In the genomic region with DNA sequence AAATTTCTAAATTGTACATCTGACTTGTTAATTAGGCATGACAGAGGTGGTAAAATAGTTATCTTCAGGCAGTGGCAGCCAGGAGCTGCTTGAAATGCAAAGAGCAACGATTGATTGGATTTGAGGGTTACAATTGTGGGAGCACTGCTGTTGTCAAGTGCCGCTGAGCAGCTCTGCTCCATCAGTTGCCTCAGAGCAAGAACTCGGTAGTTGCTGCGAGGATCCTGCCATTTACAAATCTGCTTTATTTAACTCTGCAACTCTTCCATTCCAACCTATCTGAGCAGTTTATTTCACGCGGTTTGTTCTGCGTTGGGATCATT, we compare ENCODE assay signal across 8 cellular contexts. TPM values are rescaled to one million over a fixed set of nuclear protein-coding genes. Genes with fewer than 3 reads are reported as not detected.
DNase-seq lines count a peak whose midpoint lies in the region; ATAC-seq and TF ChIP-seq lines count a peak whose summit lies in the region.

No MANE protein-coding gene starts in this region.

- peak overlapping the region; percentile 3 for H3K27ac ChIP-seq in GM23248
- H3K27ac ChIP-seq in ovary = no peak overlapping the region

- DNase-seq in GM23248 (peak; percentile 62), NCI-H774 (lab: John Stamatoyannopoulos, UW) (peak; percentile 29), fibroblast of peridontal ligament (ENCODE audit: extremely low read depth) (peak; percentile 48), ovary (no peak), islet precursor cell (no peak)
- DNase-seq in activated CD8-positive, alpha-beta memory T cell treated with anti-CD3 and anti-CD28 coated beads, Interleukin-2, amount 50 U/mL, for 48 hours = no peak
- DNase-seq in activated naive CD4-positive, alpha-beta T cell treated with anti-CD3 and anti-CD28 coated beads, Interleukin-2, amount 50 U/mL, for 72 hours (ENCODE audit: low spot score in 2 of 2) = no peak

- H3K9me2 ChIP-seq in GM23248 (ENCODE audit: insufficient read depth) = no peaks in the 10 kb centered on the region

- no peaks in the 10 kb centered on the region for H3F3A ChIP-seq in GM23248 (ENCODE audit: insufficient read depth)

- 4 to 11% methylated on average over 7 of the region's 7 CpGs for WGBS in GM23248 (ENCODE audit: low coverage in 1 of 2, low lambda C conversion rate in 2 of 2, missing lambda C conversion rate in 2 of 2), 2 experiments
- WGBS in ovary, 3 donors = 36 to 49% (median 46%) methylated on average over 7 of the region's 7 CpGs

- peak overlapping the region; percentile 58 for H2AFZ ChIP-seq in GM23248

- no peak for TF ChIP-seq POLR2A in ovary (IDR thresholded peaks at IDR 0.05)

- intact Hi-C loops in ovary (cut with DNase I) = no loop called here

- peak overlapping the region; percentile 94 for H3K4me2 ChIP-seq in GM23248 (ENCODE audit: unreplicated experiment)

- TF ChIP-seq EP300 in ovary (IDR thresholded peaks at IDR 0.05) = no peak

- H3K9ac ChIP-seq in GM23248 = peak overlapping the region; percentile 71

- no peak for TF ChIP-seq CTCF in ovary (IDR thresholded peaks at IDR 0.05)

- H3K27me3 ChIP-seq in GM23248 (replicated peaks; ENCODE audit: insufficient read depth) = no peaks in the 10 kb centered on the region
- H3K27me3 ChIP-seq in ovary = no peaks in the 10 kb centered on the region

- H3K4me3 ChIP-seq in GM23248 (peak overlapping the region; percentile 72), ovary (peak overlapping the region; percentile 7)

- ATAC-seq in GM21737 (IDR thresholded peaks at IDR 0.05; ENCODE audit: unreplicated experiment) = no peak
- no peak for ATAC-seq in activated naive CD4-positive, alpha-beta T cell treated with anti-CD3 and anti-CD28 coated beads, Interleukin-2, amount 50 U/mL, for 72 hours

- H4K20me1 ChIP-seq in GM23248 (ENCODE audit: insufficient read depth) = 0 out of 2 replicates have a peak, but pooled peaks cover 5% of the 10 kb centered on the region

- H3K4me1 ChIP-seq in GM23248 (ENCODE audit: insufficient read depth) = peaks cover 19% of the 10 kb centered on the region
- peaks cover 3% of the 10 kb centered on the region for H3K4me1 ChIP-seq in ovary (ENCODE audit: insufficient read depth)

- no peaks in the 10 kb centered on the region for H3K36me3 Mint-ChIP-seq in activated naive CD4-positive, alpha-beta T cell treated with anti-CD3 and anti-CD28 coated beads, Interleukin-2, amount 50 U/mL, for 72 hours

- H3K36me3 ChIP-seq in GM23248 (ENCODE audit: low read depth) (no peaks in the 10 kb centered on the region), ovary (no peaks in the 10 kb centered on the region)

- no peaks in the 10 kb centered on the region for H3K9me3 ChIP-seq in GM23248 (ENCODE audit: low read depth)
- no peaks in the 10 kb centered on the region for H3K9me3 ChIP-seq in ovary

- H3K79me2 ChIP-seq in GM23248 (ENCODE audit: insufficient read depth) = peaks cover 100% of the 10 kb centered on the region

- in situ Hi-C loops in GM23248 (cut with MboI) = no loop called here

- no peaks in the 10 kb centered on the region for H3K9me3 Mint-ChIP-seq in activated naive CD4-positive, alpha-beta T cell treated with anti-CD3 and anti-CD28 coated beads, Interleukin-2, amount 50 U/mL, for 72 hours

- H3K27ac Mint-ChIP-seq in activated naive CD4-positive, alpha-beta T cell treated with anti-CD3 and anti-CD28 coated beads, Interleukin-2, amount 50 U/mL, for 72 hours = no peak overlapping the region

RNA-seq across cellular contexts. Expression of a gene that starts 12.6 kb away (rescaled TPM):
- total RNA-seq in GM23248 (2014; rRNA removed; shearing (Covaris generic)) = 27.4 and 30.9 TPM in 2 replicates
- polyA plus RNA-seq in GM23248 (2016; fragmentation: Nextera tagmentation; extraction: Ambion mirVana) = 13.4 and 14.5 TPM in 2 replicates
- total RNA-seq in ovary = 100 to 1,000 TPM in 5 of 7 donors, 10 to 100 TPM in 2; 81.5 to 199 (median 149) TPM
- 10 to 100 TPM; 52.6 to 72.8 TPM for polyA plus RNA-seq in ovary
- 10 to 100 TPM; 16.9 to 17.6 TPM for total RNA-seq in activated naive CD4-positive, alpha-beta T cell treated with anti-CD3 and anti-CD28 coated beads, Interleukin-2, amount 50 U/mL, for 72 hours

RNA-seq across cellular contexts. Expression of a gene that starts 52.8 kb away (rescaled TPM):
- total RNA-seq in GM23248 (2014; rRNA removed; shearing (Covaris generic)) = 74.5 and 75.1 TPM in 2 replicates
- polyA plus RNA-seq in GM23248 (2016; fragmentation: Nextera tagmentation; extraction: Ambion mirVana) = 65.5 and 68.5 TPM in 2 replicates
- total RNA-seq in ovary = 10 to 100 TPM; 43.3 to 77.2 (median 50.2) TPM
- polyA plus RNA-seq in ovary = 10 to 100 TPM; 45.9 to 86.5 TPM
- 10 to 100 TPM; 53.8 to 72.1 TPM for total RNA-seq in activated naive CD4-positive, alpha-beta T cell treated with anti-CD3 and anti-CD28 coated beads, Interleukin-2, amount 50 U/mL, for 72 hours

Comparison
In these comparisons a context has a peak if more than half of its experiments do, and no peak if none do; other contexts are left out.
1. DNase-seq: peak in GM23248 (single experiment), NCI-H774 (single experiment) and fibroblast of peridontal ligament (single experiment); none in ovary (0 of 5), activated CD8-positive, alpha-beta memory T cell treated with anti-CD3 and anti-CD28 coated beads, Interleukin-2, amount 50 U/mL, for 48 hours (single experiment), islet precursor cell (single experiment) and activated naive CD4-positive, alpha-beta T cell treated with anti-CD3 and anti-CD28 coated beads, Interleukin-2, amount 50 U/mL, for 72 hours (0 of 2).